In the genomic region with DNA sequence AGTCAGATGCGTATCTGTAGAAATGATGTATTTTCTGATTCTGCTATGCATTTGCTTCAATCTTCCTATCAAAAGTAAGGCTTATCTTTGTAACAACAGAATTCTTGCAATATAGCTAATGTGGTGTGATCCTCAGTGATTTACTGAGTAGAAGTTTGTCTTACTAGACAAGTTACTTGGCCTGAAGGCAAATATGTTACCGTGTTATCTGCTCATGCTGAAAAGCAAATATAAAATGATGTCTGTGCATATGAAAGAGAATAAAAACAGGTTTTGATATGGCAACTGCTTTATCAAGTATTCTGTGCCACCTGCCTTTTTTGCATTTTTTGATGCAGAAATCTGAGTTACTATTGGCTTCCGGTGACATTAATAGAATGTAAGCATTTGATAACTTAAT, we compare ENCODE assay signal across 25 cellular contexts.
"Had no signal": no experiment of that assay in that cellular context is flagged by ENCODE, and none has a peak within 500 bp of the region (broad histone marks: within the 10 kb centered on the region; RNA-seq: fewer than 3 reads in every experiment).

No MANE protein-coding gene starts in this region.

- H3K4me1 Mint-ChIP-seq: immature natural killer cell; naive B cell; naive thymus-derived CD8-positive, alpha-beta T cell had no signal

- H3K36me3 Mint-ChIP-seq: naive B cell had no signal

- H3K4me2 ChIP-seq: hepatocyte had no signal

- FAIRE-seq: endothelial cell of umbilical vein, frontal cortex, kidney had no signal

- H3K4me3 Mint-ChIP-seq: dendritic cell treated with granulocyte-macrophage colony-stimulating factor and Interleukin-4, amounts not matched to agents 40 ng/mL and 50 ng/mL, for 4 days; immature natural killer cell; mesothelial cell of epicardium; naive B cell; naive thymus-derived CD8-positive, alpha-beta T cell had no signal

- H3K4me1 ChIP-seq: colonic mucosa, esophagus muscularis mucosa, foreskin keratinocyte, gastroesophageal sphincter, heart left ventricle, left lung, lower lobe of right lung had no signal

- H3K9me3 ChIP-seq: colonic mucosa, esophagus muscularis mucosa, gastroesophageal sphincter, lower lobe of right lung, mucosa of descending colon had no signal

- H3K27ac ChIP-seq: colonic mucosa, esophagus muscularis mucosa, foreskin keratinocyte, gastroesophageal sphincter, heart left ventricle, hepatocyte, left lung, lower lobe of right lung had no signal

- H3K27ac Mint-ChIP-seq: dendritic cell treated with granulocyte-macrophage colony-stimulating factor and Interleukin-4, amounts not matched to agents 40 ng/mL and 50 ng/mL, for 4 days; immature natural killer cell; mesothelial cell of epicardium; naive B cell had no signal

- H2AFZ ChIP-seq: hepatocyte had no signal

- H3K27me3 ChIP-seq: colonic mucosa, esophagus muscularis mucosa, gastroesophageal sphincter, hepatocyte, left lung had no signal

- H3K79me2 ChIP-seq: hepatocyte had no signal

- H3K4me3 ChIP-seq: colonic mucosa, esophagus muscularis mucosa, gastroesophageal sphincter, heart left ventricle, hepatocyte, left lung, lower lobe of right lung, mucosa of descending colon had no signal

- DNase-seq: colonic mucosa; cortex of kidney; effector CD4-positive, alpha-beta T cell; effector memory CD4-positive, alpha-beta T cell; foreskin keratinocyte; heart left ventricle; hypothalamus; immature natural killer cell; islet precursor cell; kidney; left cardiac atrium; left lung; left ventricle myocardium superior; lower lobe of right lung; mesenchymal stem cell; mucosa of descending colon; naive B cell; naive thymus-derived CD8-positive, alpha-beta T cell had no signal

- H3K36me3 ChIP-seq: colonic mucosa, esophagus muscularis mucosa, gastroesophageal sphincter, heart left ventricle, left lung, lower lobe of right lung had no signal

- ATAC-seq: foreskin keratinocyte; gastroesophageal sphincter; heart left ventricle; left cardiac atrium; left lung; left ventricle myocardium superior; lower lobe of right lung; mucosa of descending colon; naive thymus-derived CD8-positive, alpha-beta T cell had no signal

- H3K27me3 Mint-ChIP-seq: dendritic cell treated with granulocyte-macrophage colony-stimulating factor and Interleukin-4, amounts not matched to agents 40 ng/mL and 50 ng/mL, for 4 days had no signal
